In genomic region chr11:8080069-8080670, GRCh38 we compare ENCODE assay signal across 10 cellular contexts. TPM values are rescaled to one million over a fixed set of nuclear protein-coding genes. Genes with fewer than 3 reads are reported as not detected.
A peak's percentile ranks its signal among the peaks of the same experiment; 100 is the strongest.
DNase-seq lines count a peak whose midpoint lies in the region; ATAC-seq, FAIRE-seq and TF ChIP-seq lines count a peak whose summit lies in the region.
"Had no signal": no experiment of that assay in that cellular context is flagged by ENCODE, and none has a peak within 500 bp of the region (broad histone marks: within the 10 kb centered on the region; RNA-seq: fewer than 3 reads in every experiment).

No MANE protein-coding gene starts in this region.

- no peaks in the 10 kb centered on the region for H3K9me3 Mint-ChIP-seq in activated CD4-positive, alpha-beta T cell treated with anti-CD3 and anti-CD28 coated beads, Interleukin-2, amount 10 ng/mL, durations not matched to agents 24 days and 14 days
- no peaks in the 10 kb centered on the region for H3K9me3 Mint-ChIP-seq in activated naive CD8-positive, alpha-beta T cell (ENCODE audit: low read depth)
- peaks cover 0 to 3% of the 10 kb centered on the region in 2 donors for H3K9me3 Mint-ChIP-seq in stimulated activated naive B cell treated with anti-CD40 and anti-IgM and Interleukin-4, amounts not matched to agents 10 μg/mL and 1 μg/mL and 100 μg/mL, for 72 hours

- dilution Hi-C loops in keratinocyte (cut with MboI; ENCODE audit: extremely low pct_ligation_motif_present, low sequenced_read_pairs): no loop called here

- H4K20me1 ChIP-seq in keratinocyte (ENCODE audit: control insufficient read depth, extremely low read depth, insufficient read depth, low read length): no peaks in the 10 kb centered on the region

- no peaks in the 10 kb centered on the region for H3K9me1 ChIP-seq in keratinocyte (ENCODE audit: control insufficient read depth, extremely low read depth, insufficient read depth, low read length)

- no peaks in the 10 kb centered on the region for H3K36me3 Mint-ChIP-seq in activated CD4-positive, alpha-beta T cell treated with anti-CD3 and anti-CD28 coated beads, Interleukin-2, amount 10 ng/mL, durations not matched to agents 24 days and 14 days (ENCODE audit: low read depth)
- no peaks in the 10 kb centered on the region for H3K36me3 Mint-ChIP-seq in activated naive CD8-positive, alpha-beta T cell
- H3K36me3 Mint-ChIP-seq in stimulated activated naive B cell treated with anti-CD40 and anti-IgM and Interleukin-4, amounts not matched to agents 10 μg/mL and 1 μg/mL and 100 μg/mL, for 72 hours: no peaks in the 10 kb centered on the region

- H3K27me3 ChIP-seq in keratinocyte (ENCODE audit: control insufficient read depth, extremely low read depth, insufficient read depth, low read length): peaks cover 11% of the 10 kb centered on the region

- no peaks in the 10 kb centered on the region for H3K9me3 ChIP-seq in keratinocyte (ENCODE audit: control insufficient read depth, low read depth, low read length)

- no peak for FAIRE-seq in keratinocyte (lab: Jason Lieb, UNC)

- no peak overlapping the region for H3K27ac Mint-ChIP-seq in activated CD4-positive, alpha-beta T cell treated with anti-CD3 and anti-CD28 coated beads, Interleukin-2, amount 10 ng/mL, durations not matched to agents 24 days and 14 days
- no peak overlapping the region for H3K27ac Mint-ChIP-seq in activated naive CD8-positive, alpha-beta T cell
- H3K27ac Mint-ChIP-seq in stimulated activated naive B cell treated with anti-CD40 and anti-IgM and Interleukin-4, amounts not matched to agents 10 μg/mL and 1 μg/mL and 100 μg/mL, for 72 hours: no peak overlapping the region

- H3K9ac ChIP-seq in keratinocyte (ENCODE audit: control insufficient read depth, extremely low read depth, insufficient read depth, low read length): no peak overlapping the region

- no peak for DNase-seq in activated CD4-positive, alpha-beta T cell treated with anti-CD3 and anti-CD28 coated beads, Interleukin-2, amount 10 ng/mL, durations not matched to agents 24 days and 14 days
- no peak for DNase-seq in activated CD4-positive, alpha-beta T cell treated with anti-CD3 and anti-CD28 coated beads, Interleukin-2, amount 50 U/mL, for 1 hour
- DNase-seq in keratinocyte (ENCODE audit: low read depth, low spot score): no peak
- no peak for DNase-seq in stimulated activated naive B cell treated with anti-CD40 and anti-IgM and Interleukin-4, amounts not matched to agents 10 μg/mL and 1 μg/mL and 100 μg/mL, for 72 hours
- no peak for DNase-seq in effector CD8-positive, alpha-beta T cell (lab: John Stamatoyannopoulos, UW)
- DNase-seq in NCI-H2171 (lab: John Stamatoyannopoulos, UW): no peak
- DNase-seq in left colon: no peak
- DNase-seq: GOT3; NK-92 treated with Interleukin-12 subunit alpha and Interleukin-12 subunit beta, amount 100 ng/mL, for 24 hours had no signal

- no peaks in the 10 kb centered on the region for H3K4me1 Mint-ChIP-seq in activated CD4-positive, alpha-beta T cell treated with anti-CD3 and anti-CD28 coated beads, Interleukin-2, amount 10 ng/mL, durations not matched to agents 24 days and 14 days
- peaks cover 9% of the 10 kb centered on the region for H3K4me1 Mint-ChIP-seq in activated naive CD8-positive, alpha-beta T cell (ENCODE audit: low read depth)
- peaks cover 0 to 3% of the 10 kb centered on the region in 2 donors for H3K4me1 Mint-ChIP-seq in stimulated activated naive B cell treated with anti-CD40 and anti-IgM and Interleukin-4, amounts not matched to agents 10 μg/mL and 1 μg/mL and 100 μg/mL, for 72 hours

- no peaks in the 10 kb centered on the region for H3K36me3 ChIP-seq in keratinocyte (ENCODE audit: control insufficient read depth in 2 of 2, extremely low read depth in 1 of 2, insufficient read depth in 2 of 2, low read length in 2 of 2)

- no peak overlapping the region for H3K27ac ChIP-seq in keratinocyte (ENCODE audit: control insufficient read depth, insufficient read depth, low read length)

- peak overlapping the region; percentile 71 for H3K4me2 ChIP-seq in keratinocyte (ENCODE audit: control insufficient read depth, extremely low read depth, insufficient read depth, low read depth, low read length)

- no peak for TF ChIP-seq CTCF in keratinocyte (optimal IDR thresholded peaks at IDR 0.05 in 1 of 3, IDR thresholded peaks at IDR 0.05 in 1 of 3, conservative IDR thresholded peaks at IDR 0.05 in 1 of 3; ENCODE audit: extremely low read depth in 1 of 3, insufficient read depth in 2 of 3, low read length in 3 of 3)

- peaks cover 5% of the 10 kb centered on the region for H3K4me1 ChIP-seq in keratinocyte (ENCODE audit: control insufficient read depth, extremely low read depth, insufficient read depth, low read length)

- no peak for ATAC-seq in stimulated activated naive B cell treated with anti-CD40 and anti-IgM and Interleukin-4, amounts not matched to agents 10 μg/mL and 1 μg/mL and 100 μg/mL, for 72 hours (replicated peaks)
- ATAC-seq in left colon: no peak

- intact Hi-C loops in activated CD4-positive, alpha-beta T cell treated with anti-CD3 and anti-CD28 coated beads, Interleukin-2, amount 10 ng/mL, durations not matched to agents 24 days and 14 days (cut with micrococcal nuclease): no loop called here
- intact Hi-C loops in left colon (cut with DNase I, micrococcal nuclease): no loop called here

- no peak overlapping the region for H2AFZ ChIP-seq in keratinocyte (ENCODE audit: control insufficient read depth, low read length)

- H3K4me3 ChIP-seq in keratinocyte (ENCODE audit: control insufficient read depth in 2 of 3, extremely low read depth in 1 of 3, insufficient read depth in 2 of 3, low read depth in 1 of 3, low read length in 3 of 3): no peak overlapping the region

- H3K27me3 Mint-ChIP-seq in activated CD4-positive, alpha-beta T cell treated with anti-CD3 and anti-CD28 coated beads, Interleukin-2, amount 10 ng/mL, durations not matched to agents 24 days and 14 days: peaks cover 48% of the 10 kb centered on the region
- H3K27me3 Mint-ChIP-seq in activated naive CD8-positive, alpha-beta T cell: peaks cover 36% of the 10 kb centered on the region
- H3K27me3 Mint-ChIP-seq in stimulated activated naive B cell treated with anti-CD40 and anti-IgM and Interleukin-4, amounts not matched to agents 10 μg/mL and 1 μg/mL and 100 μg/mL, for 72 hours: peaks cover 61 to 74% of the 10 kb centered on the region in 2 donors

- H3K4me3 Mint-ChIP-seq in activated CD4-positive, alpha-beta T cell treated with anti-CD3 and anti-CD28 coated beads, Interleukin-2, amount 10 ng/mL, durations not matched to agents 24 days and 14 days: peak overlapping the region; percentile 74
- peak overlapping the region; percentile 80 for H3K4me3 Mint-ChIP-seq in activated naive CD8-positive, alpha-beta T cell
- H3K4me3 Mint-ChIP-seq in stimulated activated naive B cell treated with anti-CD40 and anti-IgM and Interleukin-4, amounts not matched to agents 10 μg/mL and 1 μg/mL and 100 μg/mL, for 72 hours: peak overlapping the region; percentile 63 to 74

- no peaks in the 10 kb centered on the region for H3K79me2 ChIP-seq in keratinocyte (ENCODE audit: control insufficient read depth, insufficient read depth, low read length)

RNA-seq across cellular contexts. Expression of gene TUB, which starts 0.8 kb away (rescaled TPM):
- 0.30 and 0.43 TPM in 2 replicates for total RNA-seq in activated CD4-positive, alpha-beta T cell treated with anti-CD3 and anti-CD28 coated beads, Interleukin-2, amount 10 ng/mL, durations not matched to agents 24 days and 14 days
- polyA plus RNA-seq in keratinocyte: 0.40 to 0.97 TPM (median 0.84 TPM) in 3 replicates
- 0.10 TPM for polyA plus RNA-seq in keratinocyte (2011; ENCODE audit: low read depth)
- 0.45 and 0.55 TPM in 2 replicates for polyA plus RNA-seq in keratinocyte (2011; cell fraction: cytosol; rRNA removed)
- 0.92 and 1.1 TPM in 2 replicates for polyA plus RNA-seq in keratinocyte (2011; cell fraction: nucleus; rRNA removed)
- 0.14 and 0.87 TPM in 2 replicates for polyA plus RNA-seq in keratinocyte (2012; ENCODE audit: low replicate concordance)
- polyA minus RNA-seq in keratinocyte: 0.53 to 2.0 TPM (median 0.83 TPM) in 3 replicates
- polyA minus RNA-seq in keratinocyte (2011; cell fraction: cytosol; rRNA and poly(A)+ RNA removed): 1.3 TPM
- 0.32 and 0.62 TPM in 2 replicates for polyA minus RNA-seq in keratinocyte (2011; cell fraction: nucleus; rRNA and poly(A)+ RNA removed)
- 1 to 10 TPM in 1 of 2 donors, under 1 TPM in 1; 0.89 to 2.2 TPM for total RNA-seq in left colon
